ENCODE assay signal across 8 cellular contexts in the genomic region with DNA sequence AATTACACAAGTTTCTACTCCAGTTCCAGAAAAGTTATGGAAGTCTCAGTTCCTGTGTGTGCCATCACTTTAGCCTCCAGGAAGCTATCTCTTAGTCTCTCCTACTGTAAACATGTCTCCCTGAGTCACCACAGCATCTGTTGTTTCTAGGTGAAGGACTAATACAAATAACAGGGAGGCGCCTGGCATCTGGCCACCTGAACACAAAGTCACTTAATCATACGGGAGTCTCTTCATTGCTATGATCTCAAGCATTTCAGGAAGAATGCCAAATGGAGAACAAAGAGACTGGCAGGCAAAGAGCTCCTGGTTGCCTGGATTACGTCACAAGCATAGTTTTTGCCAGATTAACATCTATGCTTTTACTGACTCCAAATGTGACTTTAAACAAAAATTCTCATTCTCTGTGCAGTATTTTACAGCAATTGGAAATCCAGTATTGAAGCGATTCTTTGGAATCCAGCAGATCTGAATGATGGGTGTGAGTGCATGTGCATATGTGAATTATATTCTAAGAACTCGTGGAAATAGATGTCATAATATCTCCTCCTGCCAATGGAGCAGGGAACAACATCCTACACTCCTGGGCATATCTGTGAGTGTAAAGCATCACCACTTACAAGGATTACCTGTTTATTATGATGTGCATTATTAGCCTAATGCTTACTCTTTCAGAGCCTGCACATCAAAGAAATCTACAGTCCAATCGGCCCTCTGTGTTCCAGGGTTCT.
DNase-seq lines count a peak whose midpoint lies in the region; ATAC-seq and TF ChIP-seq lines count a peak whose summit lies in the region.

No MANE protein-coding gene starts in this region.

- in situ Hi-C loops in GM13977 (cut with MboI; ENCODE audit: low pct_unique_long_range_greater_than_20kb, low sequenced_read_pairs, unreplicated experiment): no loop called here

- no peak for TF ChIP-seq CTCF in epithelial cell of proximal tubule (conservative IDR thresholded peaks at IDR 0.05; ENCODE audit: low read depth, low read length)
- TF ChIP-seq CTCF in GM13977 (IDR thresholded peaks at IDR 0.05; ENCODE audit: extremely low read depth, insufficient read depth, missing control alignments): no peak

- ATAC-seq in GM19328 (IDR thresholded peaks at IDR 0.05; ENCODE audit: unreplicated experiment): no peak

- peak; percentile 44 for DNase-seq in GOT3 (lab: John Stamatoyannopoulos, UW)
- peak; percentile 88 for DNase-seq in NCI-H82 treated with DMSO at 0.1 percent for 48 hours (lab: John Stamatoyannopoulos, UW; ENCODE audit: unreplicated experiment)
- peak; percentile 93 for DNase-seq in epithelial cell of proximal tubule (ENCODE audit: low read depth)
- DNase-seq in occipital lobe (lab: John Stamatoyannopoulos, UW): peak; percentile 43
- no peak for DNase-seq in GM19238 (ENCODE audit: insufficient read length, low spot score)
- DNase-seq in activated CD4-positive, alpha-beta T cell treated with anti-CD3 and anti-CD28 coated beads, Interleukin-2, amount 50 U/mL, for 1 hour: no peak
- DNase-seq in GM13977 (ENCODE audit: low spot score): no peak

- no peak overlapping the region for H3K4me3 ChIP-seq in epithelial cell of proximal tubule (ENCODE audit: low read depth, low read length)

Comparison
In these comparisons a context has a peak if more than half of its experiments do, and no peak if none do; other contexts are left out.
1. DNase-seq: peak in GOT3 (single experiment), NCI-H82 treated with DMSO at 0.1 percent for 48 hours (single experiment), epithelial cell of proximal tubule (single experiment) and occipital lobe (single experiment); none in GM19238 (single experiment), activated CD4-positive, alpha-beta T cell treated with anti-CD3 and anti-CD28 coated beads, Interleukin-2, amount 50 U/mL, for 1 hour (single experiment) and GM13977 (single experiment).